ENCODE assay signal across 17 cellular contexts in genomic region chr14:91793704-91794103, GRCh38.
"Had no signal": no experiment of that assay in that cellular context is flagged by ENCODE, and none has a peak within 500 bp of the region (broad histone marks: within the 10 kb centered on the region; RNA-seq: fewer than 3 reads in every experiment).

No MANE protein-coding gene starts in this region.

- H3K9me3 Mint-ChIP-seq: endodermal cell had no signal

- H3K27ac Mint-ChIP-seq: activated naive CD8-positive, alpha-beta T cell treated with anti-CD3 and anti-CD28 coated beads, Interleukin-2, amount 10 ng/mL, durations not matched to agents 7 days and 5 days; endodermal cell; nephron progenitor cell had no signal

- DNase-seq: activated CD4-positive, CD25-positive, alpha-beta regulatory T cell treated with anti-CD3 and anti-CD28 coated beads, Interleukin-2, amount 50 U/mL, for 72 hours; activated effector memory CD4-positive, alpha-beta T cell treated with anti-CD3 and anti-CD28 coated beads, Interleukin-2, amount 50 U/mL, for 16 hours; activated naive CD8-positive, alpha-beta T cell treated with anti-CD3 and anti-CD28 coated beads, Interleukin-2, amount 10 ng/mL, durations not matched to agents 7 days and 5 days; body of pancreas; dorsolateral prefrontal cortex; endodermal cell; foreskin fibroblast; hippocampal formation; islet precursor cell; left colon; lower lobe of right lung; nephron progenitor cell; retina; stimulated activated CD8-positive, alpha-beta memory T cell treated with anti-CD3 and anti-CD28 coated beads, Interleukin-4, amount 100 ng/mL, for 48 hours; stimulated activated naive CD4-positive, alpha-beta T cell treated with Interleukin-2 at 50 U/mL for 16 hours; transverse colon; uterus had no signal

- ATAC-seq: body of pancreas, left colon, lower lobe of right lung had no signal

- H3K4me1 Mint-ChIP-seq: endodermal cell, nephron progenitor cell had no signal

- H3K4me3 Mint-ChIP-seq: activated naive CD8-positive, alpha-beta T cell treated with anti-CD3 and anti-CD28 coated beads, Interleukin-2, amount 10 ng/mL, durations not matched to agents 7 days and 5 days; endodermal cell; nephron progenitor cell had no signal

- H3K27me3 Mint-ChIP-seq: activated naive CD8-positive, alpha-beta T cell treated with anti-CD3 and anti-CD28 coated beads, Interleukin-2, amount 10 ng/mL, durations not matched to agents 7 days and 5 days had no signal
